ENCODE assay signal across 1 cellular context in the genomic region with DNA sequence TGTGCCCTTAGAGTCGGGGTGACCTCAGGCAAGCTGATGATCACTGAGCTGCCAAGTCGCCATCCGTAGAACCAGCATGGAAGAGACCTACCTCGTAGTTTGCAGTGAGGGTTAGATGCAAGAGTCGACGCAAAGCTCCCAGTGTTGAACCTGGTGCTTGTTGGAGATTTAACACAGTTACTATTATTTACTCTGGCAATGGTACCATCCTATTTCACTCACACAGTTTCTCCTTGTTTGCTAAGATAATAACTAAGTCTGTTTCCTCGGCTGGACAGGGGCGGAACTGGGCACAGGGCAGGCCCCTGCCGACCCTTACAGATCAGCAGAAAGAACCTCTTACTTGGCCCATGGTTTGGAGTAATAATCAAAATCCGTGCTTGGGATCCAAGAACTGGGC.
TF ChIP-seq lines count a peak whose summit lies in the region.

No MANE protein-coding gene starts in this region.

TF ChIP-seq in HCT116, 20 proteins besides CTCF, POLR2A, EP300 and RAD21:
- no peak for TF ChIP-seq EZH2phosphoT487 (IDR thresholded peaks at IDR 0.05; ENCODE audit: borderline replicate concordance)
- TF ChIP-seq, protein P1, sequence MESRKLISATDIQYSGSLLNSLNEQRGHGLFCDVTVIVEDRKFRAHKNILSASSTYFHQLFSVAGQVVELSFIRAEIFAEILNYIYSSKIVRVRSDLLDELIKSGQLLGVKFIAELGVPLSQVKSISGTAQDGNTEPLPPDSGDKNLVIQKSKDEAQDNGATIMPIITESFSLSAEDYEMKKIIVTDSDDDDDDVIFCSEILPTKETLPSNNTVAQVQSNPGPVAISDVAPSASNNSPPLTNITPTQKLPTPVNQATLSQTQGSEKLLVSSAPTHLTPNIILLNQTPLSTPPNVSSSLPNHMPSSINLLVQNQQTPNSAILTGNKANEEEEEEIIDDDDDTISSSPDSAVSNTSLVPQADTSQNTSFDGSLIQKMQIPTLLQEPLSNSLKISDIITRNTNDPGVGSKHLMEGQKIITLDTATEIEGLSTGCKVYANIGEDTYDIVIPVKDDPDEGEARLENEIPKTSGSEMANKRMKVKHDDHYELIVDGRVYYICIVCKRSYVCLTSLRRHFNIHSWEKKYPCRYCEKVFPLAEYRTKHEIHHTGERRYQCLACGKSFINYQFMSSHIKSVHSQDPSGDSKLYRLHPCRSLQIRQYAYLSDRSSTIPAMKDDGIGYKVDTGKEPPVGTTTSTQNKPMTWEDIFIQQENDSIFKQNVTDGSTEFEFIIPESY (IDR thresholded peaks at IDR 0.05; ENCODE audit: extremely low read depth, insufficient replicate concordance, low read length), result no peak
- no peak for TF ChIP-seq SIN3A (IDR thresholded peaks at IDR 0.05; ENCODE audit: low read depth)
- TF ChIP-seq CBX3 (IDR thresholded peaks at IDR 0.05; ENCODE audit: low read depth), result no peak
- TF ChIP-seq, protein P2, sequence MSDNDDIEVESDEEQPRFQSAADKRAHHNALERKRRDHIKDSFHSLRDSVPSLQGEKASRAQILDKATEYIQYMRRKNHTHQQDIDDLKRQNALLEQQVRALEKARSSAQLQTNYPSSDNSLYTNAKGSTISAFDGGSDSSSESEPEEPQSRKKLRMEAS (IDR thresholded peaks at IDR 0.05), result no peak
- no peak for TF ChIP-seq POLR2AphosphoS5 (IDR thresholded peaks at IDR 0.05; ENCODE audit: low read depth, low read length)
- no peak for TF ChIP-seq SRF (IDR thresholded peaks at IDR 0.05; ENCODE audit: low read depth)
- TF ChIP-seq ZNF274 (IDR thresholded peaks at IDR 0.05; ENCODE audit: low read depth, low read length), result no peak
- TF ChIP-seq EGR1 (IDR thresholded peaks at IDR 0.05; ENCODE audit: low read depth), result no peak
- no peak for TF ChIP-seq CEBPB (IDR thresholded peaks at IDR 0.05; ENCODE audit: low read depth)
- no peak for TF ChIP-seq JUND (IDR thresholded peaks at IDR 0.05)
- TF ChIP-seq FOSL1 (IDR thresholded peaks at IDR 0.05; ENCODE audit: low read depth), result no peak
- TF ChIP-seq, protein P3, sequence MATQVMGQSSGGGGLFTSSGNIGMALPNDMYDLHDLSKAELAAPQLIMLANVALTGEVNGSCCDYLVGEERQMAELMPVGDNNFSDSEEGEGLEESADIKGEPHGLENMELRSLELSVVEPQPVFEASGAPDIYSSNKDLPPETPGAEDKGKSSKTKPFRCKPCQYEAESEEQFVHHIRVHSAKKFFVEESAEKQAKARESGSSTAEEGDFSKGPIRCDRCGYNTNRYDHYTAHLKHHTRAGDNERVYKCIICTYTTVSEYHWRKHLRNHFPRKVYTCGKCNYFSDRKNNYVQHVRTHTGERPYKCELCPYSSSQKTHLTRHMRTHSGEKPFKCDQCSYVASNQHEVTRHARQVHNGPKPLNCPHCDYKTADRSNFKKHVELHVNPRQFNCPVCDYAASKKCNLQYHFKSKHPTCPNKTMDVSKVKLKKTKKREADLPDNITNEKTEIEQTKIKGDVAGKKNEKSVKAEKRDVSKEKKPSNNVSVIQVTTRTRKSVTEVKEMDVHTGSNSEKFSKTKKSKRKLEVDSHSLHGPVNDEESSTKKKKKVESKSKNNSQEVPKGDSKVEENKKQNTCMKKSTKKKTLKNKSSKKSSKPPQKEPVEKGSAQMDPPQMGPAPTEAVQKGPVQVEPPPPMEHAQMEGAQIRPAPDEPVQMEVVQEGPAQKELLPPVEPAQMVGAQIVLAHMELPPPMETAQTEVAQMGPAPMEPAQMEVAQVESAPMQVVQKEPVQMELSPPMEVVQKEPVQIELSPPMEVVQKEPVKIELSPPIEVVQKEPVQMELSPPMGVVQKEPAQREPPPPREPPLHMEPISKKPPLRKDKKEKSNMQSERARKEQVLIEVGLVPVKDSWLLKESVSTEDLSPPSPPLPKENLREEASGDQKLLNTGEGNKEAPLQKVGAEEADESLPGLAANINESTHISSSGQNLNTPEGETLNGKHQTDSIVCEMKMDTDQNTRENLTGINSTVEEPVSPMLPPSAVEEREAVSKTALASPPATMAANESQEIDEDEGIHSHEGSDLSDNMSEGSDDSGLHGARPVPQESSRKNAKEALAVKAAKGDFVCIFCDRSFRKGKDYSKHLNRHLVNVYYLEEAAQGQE (IDR thresholded peaks at IDR 0.05; ENCODE audit: low read depth), result no peak
- TF ChIP-seq, protein P4, sequence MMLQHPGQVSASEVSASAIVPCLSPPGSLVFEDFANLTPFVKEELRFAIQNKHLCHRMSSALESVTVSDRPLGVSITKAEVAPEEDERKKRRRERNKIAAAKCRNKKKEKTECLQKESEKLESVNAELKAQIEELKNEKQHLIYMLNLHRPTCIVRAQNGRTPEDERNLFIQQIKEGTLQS (IDR thresholded peaks at IDR 0.05), result no peak
- TF ChIP-seq EZH2 (IDR thresholded peaks at IDR 0.05), result no peak
- no peak for TF ChIP-seq YY1 (IDR thresholded peaks at IDR 0.05; ENCODE audit: extremely low read depth, insufficient replicate concordance, low read depth, low read length)
